In genomic region chr22:17562906-17563870, GRCh38 we compare ENCODE assay signal across 8 cellular contexts. TPM values are rescaled to one million over a fixed set of nuclear protein-coding genes. Genes with fewer than 3 reads are reported as not detected.
A peak's percentile ranks its signal among the peaks of the same experiment; 100 is the strongest.
DNase-seq lines count a peak whose midpoint lies in the region; ATAC-seq and TF ChIP-seq lines count a peak whose summit lies in the region.
"Had no signal": no experiment of that assay in that cellular context is flagged by ENCODE, and none has a peak within 500 bp of the region (broad histone marks: within the 10 kb centered on the region; RNA-seq: fewer than 3 reads in every experiment).

A gene with protein sequence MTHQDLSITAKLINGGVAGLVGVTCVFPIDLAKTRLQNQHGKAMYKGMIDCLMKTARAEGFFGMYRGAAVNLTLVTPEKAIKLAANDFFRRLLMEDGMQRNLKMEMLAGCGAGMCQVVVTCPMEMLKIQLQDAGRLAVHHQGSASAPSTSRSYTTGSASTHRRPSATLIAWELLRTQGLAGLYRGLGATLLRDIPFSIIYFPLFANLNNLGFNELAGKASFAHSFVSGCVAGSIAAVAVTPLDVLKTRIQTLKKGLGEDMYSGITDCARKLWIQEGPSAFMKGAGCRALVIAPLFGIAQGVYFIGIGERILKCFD (plus strand): TSS chr22:17563498. CDS start chr22:17579945, 16,447 bp downstream.

- no peak for TF ChIP-seq POLR2A in testis (IDR thresholded peaks at IDR 0.05)

- peaks cover 15% of the 10 kb centered on the region for H3K4me1 ChIP-seq in ectodermal cell (ENCODE audit: control insufficient read depth, insufficient read depth, low read length)
- peaks cover 13% of the 10 kb centered on the region for H3K4me1 ChIP-seq in mesenchymal stem cell (ENCODE audit: control insufficient read depth, insufficient read depth, low read depth, low read length)
- H3K4me1 ChIP-seq in testis: peaks cover 16% of the 10 kb centered on the region

- WGBS in ectodermal cell, 2 experiments: 63 to 65% methylated on average over 17 of the region's 17 CpGs
- WGBS in mesenchymal stem cell: 81% methylated on average over 16 of the region's 17 CpGs
- WGBS in testis, 2 donors: 41 to 53% methylated on average over 17 of the region's 17 CpGs

- no peak for ATAC-seq in HG02884 (IDR thresholded peaks at IDR 0.05; ENCODE audit: unreplicated experiment)

- no peak within 1 kb of the TSS for H2BK15ac ChIP-seq in mesenchymal stem cell (ENCODE audit: low read depth, poor library complexity, severe bottlenecking)

- H4K8ac ChIP-seq in mesenchymal stem cell (ENCODE audit: low read length): no peak within 1 kb of the TSS

- H2BK120ac ChIP-seq in mesenchymal stem cell (ENCODE audit: low read depth, low read length): no peak within 1 kb of the TSS

- H3K4me3 ChIP-seq in ectodermal cell (ENCODE audit: insufficient read depth, low read depth, low read length): no peak within 1 kb of the TSS
- peak within 1 kb of the TSS in 1 of 2 experiments; percentile 14 for H3K4me3 ChIP-seq in mesenchymal stem cell (ENCODE audit: insufficient read depth in 1 of 2, low read depth in 1 of 2, low read length in 2 of 2)
- H3K4me3 ChIP-seq in testis: no peak within 1 kb of the TSS

- H4K91ac ChIP-seq in mesenchymal stem cell (ENCODE audit: low read length): no peak within 1 kb of the TSS

- peak within 1 kb of the TSS; percentile 74 for H2AK5ac ChIP-seq in mesenchymal stem cell (ENCODE audit: low read length, severe bottlenecking)

- peak within 1 kb of the TSS; percentile 12 for H3K4me2 ChIP-seq in mesenchymal stem cell (ENCODE audit: low read length, poor library complexity, severe bottlenecking)

- no peak within 1 kb of the TSS for H2BK5ac ChIP-seq in mesenchymal stem cell (ENCODE audit: low read depth, low read length, poor library complexity, severe bottlenecking)

- H3K18ac ChIP-seq in mesenchymal stem cell (ENCODE audit: low read depth in 1 of 2, low read length in 2 of 2): no peak within 1 kb of the TSS

- peaks cover 7% of the 10 kb centered on the region for H3K36me3 ChIP-seq in ectodermal cell (ENCODE audit: control insufficient read depth, insufficient read depth, low read length)
- H3K36me3 ChIP-seq in mesenchymal stem cell (ENCODE audit: control insufficient read depth in 1 of 2, insufficient read depth in 2 of 2, low read depth in 1 of 2, low read length in 2 of 2): no peaks in the 10 kb centered on the region
- no peaks in the 10 kb centered on the region for H3K36me3 ChIP-seq in testis (ENCODE audit: low read depth, missing control alignments)

- intact Hi-C loops in testis (cut with DNase I; ENCODE audit: low total_unique reads): no loop called here

- no peak within 1 kb of the TSS for H3K14ac ChIP-seq in mesenchymal stem cell (ENCODE audit: low read length in 2 of 2)

- H3K9me3 ChIP-seq in ectodermal cell (ENCODE audit: control insufficient read depth, low read length) (no peaks in the 10 kb centered on the region), mesenchymal stem cell (ENCODE audit: control insufficient read depth, low read length) (no peaks in the 10 kb centered on the region), testis (no peaks in the 10 kb centered on the region)

- no peak within 1 kb of the TSS for H2AFZ ChIP-seq in mesenchymal stem cell (ENCODE audit: low read depth, low read length)

- H3K79me1 ChIP-seq in mesenchymal stem cell (replicated peaks; ENCODE audit: low read length, poor library complexity, severe bottlenecking): no peaks in the 10 kb centered on the region

- DNase-seq in MV-4-11 (lab: John Stamatoyannopoulos, UW) (peak; percentile 62), mesenchymal stem cell (peak; percentile 29), testis (peak; percentile 67), HCEC 1CT (no peak)
- DNase-seq in stimulated activated CD4-positive, alpha-beta T cell treated with anti-CD3 and anti-CD28 coated beads, Interleukin-12 subunit alpha, Interleukin-12 subunit beta, amount 100 ng/mL, for 4 hours: no peak

- H2BK12ac ChIP-seq in mesenchymal stem cell (ENCODE audit: low read length in 2 of 2): no peak within 1 kb of the TSS

- TF ChIP-seq CTCF in testis (IDR thresholded peaks at IDR 0.05): peak in 2 of 3 experiments; percentile 9 to 11

- peak within 1 kb of the TSS in 1 of 2 experiments; percentile 32 for H3K23ac ChIP-seq in mesenchymal stem cell (ENCODE audit: low read length in 2 of 2)

- H3K27me3 ChIP-seq in ectodermal cell (ENCODE audit: control insufficient read depth, insufficient read depth, low read length, poor library complexity, severe bottlenecking) (no peaks in the 10 kb centered on the region), mesenchymal stem cell (ENCODE audit: control insufficient read depth in 1 of 2, insufficient read depth in 1 of 2, low read length in 2 of 2) (peaks cover 0 to 10% of the 10 kb centered on the region in 2 experiments), testis (no peaks in the 10 kb centered on the region)

- H3K4ac ChIP-seq in mesenchymal stem cell (ENCODE audit: low read depth in 1 of 2, low read length in 2 of 2): no peak within 1 kb of the TSS

- H3K27ac ChIP-seq in ectodermal cell (ENCODE audit: insufficient read depth, low read depth, low read length, poor library complexity, severe bottlenecking): peak within 1 kb of the TSS; percentile 63
- H3K27ac ChIP-seq in mesenchymal stem cell (ENCODE audit: low read length, poor library complexity, severe bottlenecking): peak within 1 kb of the TSS; percentile 50
- H3K27ac ChIP-seq in testis: peak within 1 kb of the TSS; percentile 45 to 80

- peak within 1 kb of the TSS; percentile 5 for H3K9ac ChIP-seq in mesenchymal stem cell (ENCODE audit: low read length)

RNA-seq across cellular contexts. Expression of the gene that starts here (rescaled TPM):
- polyA plus RNA-seq in ectodermal cell (2013, experiment 1 of 4): 0.63 TPM
- 0.85 TPM for polyA plus RNA-seq in ectodermal cell (2013, experiment 2 of 4)
- 0.75 TPM for polyA plus RNA-seq in ectodermal cell (2013, experiment 3 of 4)
- 0.77 TPM for polyA plus RNA-seq in ectodermal cell (2013, experiment 4 of 4)
- polyA plus RNA-seq in mesenchymal stem cell (2013, experiment 1 of 2): 0.10 TPM
- 0.07 TPM for polyA plus RNA-seq in mesenchymal stem cell (2013, experiment 2 of 2)
- 10 to 100 TPM; 11.9 to 14.9 TPM for total RNA-seq in testis
- polyA plus RNA-seq in testis (ENCODE audit: insufficient read depth, low read depth, low replicate concordance): 6.8 TPM
- total RNA-seq: T-helper 2 cell treated with Interferon-gamma antibody and Interleukin-4, amounts not matched to agents 100 ng/mL and 5 ng/mL, for 36 hours had no signal

Comparison
In these comparisons a context has a peak if more than half of its experiments do, and no peak if none do; other contexts are left out.
1. DNase-seq: peak in MV-4-11 (single experiment), mesenchymal stem cell (single experiment) and testis (single experiment); none in HCEC 1CT (single experiment) and stimulated activated CD4-positive, alpha-beta T cell treated with anti-CD3 and anti-CD28 coated beads, Interleukin-12 subunit alpha, Interleukin-12 subunit beta, amount 100 ng/mL, for 4 hours (single experiment).
2. Peak in every context shown above with its lines, with median percentiles within 50 percentile points of each other: H3K27ac ChIP-seq.